23 cellular contexts compared by ENCODE assay signal in genomic region chr5:58054018-58054417, GRCh38.
"Had no signal": no experiment of that assay in that cellular context is flagged by ENCODE, and none has a peak within 500 bp of the region (broad histone marks: within the 10 kb centered on the region; RNA-seq: fewer than 3 reads in every experiment).

No MANE protein-coding gene starts in this region.

- DNase-seq: effector CD8-positive, alpha-beta T cell; effector memory CD8-positive, alpha-beta T cell; endodermal cell; erythroblast; esophagus squamous epithelium; foreskin fibroblast; foreskin melanocyte; gastrocnemius medialis; glutamatergic neuron; head of caudate nucleus; heart right ventricle; hippocampal formation; islet precursor cell; kidney; kidney glomerular epithelial cell; left colon; left ventricle myocardium inferior; lower lobe of right lung; mesendoderm; midbrain; naive thymus-derived CD4-positive, alpha-beta T cell had no signal

- ATAC-seq: effector memory CD8-positive, alpha-beta T cell; esophagus mucosa; gastrocnemius medialis; heart right ventricle; left colon; left lobe of liver; lower lobe of right lung; naive thymus-derived CD4-positive, alpha-beta T cell had no signal
